8 cellular contexts compared by ENCODE assay signal in the genomic region with DNA sequence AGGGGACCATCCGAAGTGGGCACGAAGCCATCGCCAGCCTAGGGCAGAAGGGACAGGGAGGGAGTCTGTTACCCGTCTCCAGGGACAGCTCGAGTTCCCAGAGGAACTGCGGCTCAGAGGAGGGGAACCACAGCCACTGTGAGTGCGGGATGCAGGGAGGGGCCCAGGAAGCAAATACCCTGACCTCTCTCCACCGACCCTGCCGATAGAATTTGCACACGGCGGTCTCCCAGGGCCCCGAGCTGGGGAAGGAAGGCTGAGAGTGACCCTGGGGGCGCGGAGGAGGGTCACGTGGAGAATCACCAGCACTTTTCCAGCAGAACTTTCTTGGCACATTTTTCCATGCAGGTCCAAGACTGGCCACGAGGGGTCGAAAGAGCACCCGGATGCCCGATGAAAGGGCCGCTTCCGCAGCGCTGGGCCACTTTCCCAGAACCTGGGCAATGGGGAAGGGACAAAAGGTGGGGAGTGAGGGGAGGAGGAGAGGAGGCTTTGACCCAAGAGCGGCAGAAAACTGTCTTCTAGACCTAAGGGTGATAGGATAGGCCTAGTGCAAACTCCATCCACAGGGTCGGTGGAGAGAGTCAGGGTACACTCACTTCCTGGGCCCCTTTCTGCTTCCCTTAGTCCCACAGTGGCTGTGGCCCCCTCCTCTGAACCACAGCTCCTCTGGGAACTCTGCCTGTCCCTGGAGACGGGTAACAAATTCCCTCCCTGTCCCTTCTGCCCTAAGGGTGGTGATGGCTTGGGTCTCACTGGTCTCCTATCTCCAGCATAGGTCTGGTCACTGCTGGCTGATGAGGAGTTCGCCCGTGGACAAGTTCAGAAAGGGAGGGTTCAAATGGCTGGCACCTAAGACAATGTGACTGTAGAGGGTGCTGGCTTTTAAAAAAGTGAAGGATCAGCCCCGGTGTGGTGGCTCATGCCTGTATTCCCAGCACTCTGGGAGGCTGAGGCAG. TPM values are rescaled to one million over a fixed set of nuclear protein-coding genes. Genes with fewer than 3 reads are reported as not detected.
DNase-seq lines count a peak whose midpoint lies in the region; ATAC-seq and TF ChIP-seq lines count a peak whose summit lies in the region.

No MANE protein-coding gene starts in this region.

- H3K4me1 ChIP-seq in lung (ENCODE audit: control insufficient read depth in 2 of 2, insufficient read depth in 2 of 2, low read length in 2 of 2): peaks cover 0 to 4% of the 10 kb centered on the region in 2 donors

- H3K36me3 ChIP-seq in lung (ENCODE audit: control insufficient read depth in 2 of 2, insufficient read depth in 2 of 2, low read length in 2 of 2): peaks cover 0 to 8% of the 10 kb centered on the region in 2 donors

- ATAC-seq in activated CD8-positive, alpha-beta T cell treated with anti-CD3 and anti-CD28 coated beads for 36 hours: peak; percentile 69
- peak; percentile 24 for ATAC-seq in effector memory CD8-positive, alpha-beta T cell (replicated peaks)
- ATAC-seq in lung (ENCODE audit: insufficient read depth, low FRiP score) (no peak), HG03045 (IDR thresholded peaks at IDR 0.05; ENCODE audit: unreplicated experiment) (no peak)
- peak; percentile 58 for ATAC-seq in stimulated activated effector memory CD8-positive, alpha-beta T cell treated with anti-CD3 and anti-CD28 coated beads, Interleukin-12 subunit alpha, Interleukin-12 subunit beta, amount 100 ng/mL, for 72 hours

- H3K4me3 Mint-ChIP-seq in activated CD8-positive, alpha-beta T cell treated with anti-CD3 and anti-CD28 coated beads for 36 hours: no peak overlapping the region
- H3K4me3 Mint-ChIP-seq in effector memory CD8-positive, alpha-beta T cell: no peak overlapping the region
- H3K4me3 Mint-ChIP-seq in stimulated activated effector memory CD8-positive, alpha-beta T cell treated with anti-CD3 and anti-CD28 coated beads, Interleukin-12 subunit alpha, Interleukin-12 subunit beta, amount 100 ng/mL, for 72 hours: peak overlapping the region; percentile 27

- H3K9me3 Mint-ChIP-seq in activated CD8-positive, alpha-beta T cell treated with anti-CD3 and anti-CD28 coated beads for 36 hours: peaks cover 7% of the 10 kb centered on the region
- no peaks in the 10 kb centered on the region for H3K9me3 Mint-ChIP-seq in effector memory CD8-positive, alpha-beta T cell
- H3K9me3 Mint-ChIP-seq in stimulated activated effector memory CD8-positive, alpha-beta T cell treated with anti-CD3 and anti-CD28 coated beads, Interleukin-12 subunit alpha, Interleukin-12 subunit beta, amount 100 ng/mL, for 72 hours: no peaks in the 10 kb centered on the region

- POLR2A ChIA-PET in activated CD8-positive, alpha-beta T cell treated with anti-CD3 and anti-CD28 coated beads for 36 hours (lab: Charles Lee): interaction anchor here (0.7 to 1.5 kb wide), 2 partner anchors 22 to 35 kb away, joined by 3 to 4 read pairs; a partner anchor contains a TSS

- no peak overlapping the region for H3K4me3 ChIP-seq in lung

- H3K27me3 Mint-ChIP-seq in activated CD8-positive, alpha-beta T cell treated with anti-CD3 and anti-CD28 coated beads for 36 hours: peaks cover 9% of the 10 kb centered on the region
- H3K27me3 Mint-ChIP-seq in effector memory CD8-positive, alpha-beta T cell: peaks cover 13 to 15% of the 10 kb centered on the region in 2 donors

- intact Hi-C loops in activated CD8-positive, alpha-beta T cell treated with anti-CD3 and anti-CD28 coated beads for 36 hours (cut with micrococcal nuclease): no loop called here

- peak overlapping the region; percentile 85 for H3K27ac Mint-ChIP-seq in activated CD8-positive, alpha-beta T cell treated with anti-CD3 and anti-CD28 coated beads for 36 hours
- H3K27ac Mint-ChIP-seq in effector memory CD8-positive, alpha-beta T cell: peak overlapping the region in 1 of 2 donors; percentile 33
- H3K27ac Mint-ChIP-seq in stimulated activated effector memory CD8-positive, alpha-beta T cell treated with anti-CD3 and anti-CD28 coated beads, Interleukin-12 subunit alpha, Interleukin-12 subunit beta, amount 100 ng/mL, for 72 hours: peak overlapping the region; percentile 92

- H3K36me3 Mint-ChIP-seq in activated CD8-positive, alpha-beta T cell treated with anti-CD3 and anti-CD28 coated beads for 36 hours (ENCODE audit: low read depth): peaks cover 28% of the 10 kb centered on the region
- peaks cover 36% of the 10 kb centered on the region for H3K36me3 Mint-ChIP-seq in effector memory CD8-positive, alpha-beta T cell (ENCODE audit: insufficient read depth)
- H3K36me3 Mint-ChIP-seq in stimulated activated effector memory CD8-positive, alpha-beta T cell treated with anti-CD3 and anti-CD28 coated beads, Interleukin-12 subunit alpha, Interleukin-12 subunit beta, amount 100 ng/mL, for 72 hours: peaks cover 51% of the 10 kb centered on the region

- CTCF ChIA-PET in activated CD8-positive, alpha-beta T cell treated with anti-CD3 and anti-CD28 coated beads for 36 hours (lab: Charles Lee): interaction anchor here (0.6 to 4.4 kb wide), 5 partner anchors 9 to 168 kb away, joined by 3 to 22 read pairs (median 4); a partner anchor contains a TSS

- H3K27ac ChIP-seq in lung (ENCODE audit: low read depth in 1 of 2, low read length in 1 of 2): peak overlapping the region in 1 of 2 donors; percentile 20

- peak; percentile 97 for TF ChIP-seq CTCF in activated CD8-positive, alpha-beta T cell treated with anti-CD3 and anti-CD28 coated beads for 36 hours (IDR thresholded peaks at IDR 0.05)
- TF ChIP-seq CTCF in lung (IDR thresholded peaks at IDR 0.05; ENCODE audit: control extremely low read depth, extremely low read depth): peak; percentile 88

- H3K9me3 ChIP-seq in lung (ENCODE audit: control insufficient read depth in 2 of 2, insufficient read depth in 1 of 2, low read length in 1 of 2): no peaks in the 10 kb centered on the region

- 15 to 20% methylated on average over 27 to 28 of the region's 28 CpGs for WGBS in lung, 2 donors

- H3K27me3 ChIP-seq in lung (ENCODE audit: control insufficient read depth, insufficient read depth): no peaks in the 10 kb centered on the region

- peaks cover 17% of the 10 kb centered on the region for H3K4me1 Mint-ChIP-seq in activated CD8-positive, alpha-beta T cell treated with anti-CD3 and anti-CD28 coated beads for 36 hours (ENCODE audit: low read depth)
- peaks cover 4 to 7% of the 10 kb centered on the region in 2 donors for H3K4me1 Mint-ChIP-seq in effector memory CD8-positive, alpha-beta T cell (ENCODE audit: low read depth in 2 of 2)
- H3K4me1 Mint-ChIP-seq in stimulated activated effector memory CD8-positive, alpha-beta T cell treated with anti-CD3 and anti-CD28 coated beads, Interleukin-12 subunit alpha, Interleukin-12 subunit beta, amount 100 ng/mL, for 72 hours: peaks cover 13% of the 10 kb centered on the region

- peak; percentile 14 for DNase-seq in NCI-H2029 (lab: John Stamatoyannopoulos, UW)
- DNase-seq in NCI-H2029 treated with DMSO at 0.1 percent for 48 hours (lab: John Stamatoyannopoulos, UW): no peak
- DNase-seq in NCI-H2171 (lab: John Stamatoyannopoulos, UW): peak; percentile 57
- peak; percentile 47 for DNase-seq in activated CD8-positive, alpha-beta T cell treated with anti-CD3 and anti-CD28 coated beads for 36 hours
- DNase-seq in effector memory CD8-positive, alpha-beta T cell: peak; percentile 20 to 38 (median 30)
- DNase-seq in lung (ENCODE audit: low spot score): peak; percentile 68
- DNase-seq in stimulated activated effector memory CD8-positive, alpha-beta T cell treated with anti-CD3 and anti-CD28 coated beads, Interleukin-12 subunit alpha, Interleukin-12 subunit beta, amount 100 ng/mL, for 72 hours (ENCODE audit: low spot score in 2 of 2): peak; percentile 42 to 64

RNA-seq across cellular contexts. Expression of a gene that starts 5.3 kb away (rescaled TPM):
- total RNA-seq in activated CD8-positive, alpha-beta T cell treated with anti-CD3 and anti-CD28 coated beads for 36 hours: not detected
- total RNA-seq in lung: 10 to 100 TPM in 1 of 2 donors, 1 to 10 TPM in 1; 1.3 to 11.0 TPM
- polyA plus RNA-seq in lung: 10 to 100 TPM; 12.6 to 12.8 TPM

RNA-seq across cellular contexts. Expression of a gene that starts 22.7 kb away (rescaled TPM):
- 10 to 100 TPM; 13.7 to 14.3 TPM for total RNA-seq in activated CD8-positive, alpha-beta T cell treated with anti-CD3 and anti-CD28 coated beads for 36 hours
- total RNA-seq in lung: 10 to 100 TPM in 1 of 2 donors, 1 to 10 TPM in 1; 3.5 to 13.6 TPM
- polyA plus RNA-seq in lung: 1 to 10 TPM; 5.5 to 9.9 TPM

RNA-seq across cellular contexts. Expression of a gene that starts 31.8 kb away (rescaled TPM):
- 100 to 1,000 TPM; 103 to 113 TPM for total RNA-seq in activated CD8-positive, alpha-beta T cell treated with anti-CD3 and anti-CD28 coated beads for 36 hours
- 10 to 100 TPM; 31.9 to 74.5 TPM for total RNA-seq in lung
- polyA plus RNA-seq in lung: 10 to 100 TPM; 32.5 to 47.7 TPM

Comparison
In these comparisons a context has a peak if more than half of its experiments do, and no peak if none do; other contexts are left out.
1. ATAC-seq: peak in activated CD8-positive, alpha-beta T cell treated with anti-CD3 and anti-CD28 coated beads for 36 hours (single experiment), effector memory CD8-positive, alpha-beta T cell (single experiment) and stimulated activated effector memory CD8-positive, alpha-beta T cell treated with anti-CD3 and anti-CD28 coated beads, Interleukin-12 subunit alpha, Interleukin-12 subunit beta, amount 100 ng/mL, for 72 hours (single experiment); none in lung (single experiment) and HG03045 (single experiment).